ENCODE assay signal across 8 cellular contexts in the genomic region with DNA sequence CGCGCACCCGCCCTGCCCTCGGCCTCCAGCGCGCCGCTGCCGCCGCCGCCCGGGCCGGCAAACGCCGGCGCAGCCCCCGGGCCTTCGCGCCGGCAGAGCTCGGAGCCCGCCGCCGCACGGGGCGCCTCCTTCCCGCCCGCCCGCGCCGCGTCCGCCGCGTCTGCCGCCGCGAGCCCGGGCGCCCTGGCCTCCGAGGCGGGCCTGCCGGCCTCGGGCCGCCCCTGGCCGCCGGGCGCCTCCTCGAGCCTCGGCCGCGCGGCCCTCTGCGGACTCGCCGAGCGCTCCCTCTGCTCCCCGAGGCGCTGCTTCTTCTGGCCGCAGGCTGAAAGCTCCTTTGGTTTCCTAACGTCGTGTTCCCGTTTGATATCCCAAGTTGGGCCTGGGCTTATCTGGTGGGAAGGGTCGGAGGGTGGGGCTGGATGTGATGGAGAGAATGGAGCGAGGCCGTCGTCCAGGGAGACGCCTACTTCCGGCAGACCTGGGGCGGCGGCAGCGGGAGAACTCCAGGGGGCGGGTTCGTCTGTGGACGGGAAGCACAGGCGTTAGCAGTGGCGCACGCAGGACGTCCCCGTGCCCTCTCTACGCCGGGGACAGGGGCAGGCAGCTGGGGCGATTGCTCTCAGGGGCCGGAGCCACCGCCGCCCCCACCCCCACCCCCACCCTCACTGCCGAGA.
DNase-seq lines count a peak whose midpoint lies in the region; ATAC-seq and TF ChIP-seq lines count a peak whose summit lies in the region.

No MANE protein-coding gene starts in this region.

- no peaks in the 10 kb centered on the region for H3K9me3 ChIP-seq in left ventricle myocardium inferior (replicated peaks)
- no peaks in the 10 kb centered on the region for H3K9me3 ChIP-seq in prostate gland

- H3K27me3 ChIP-seq in left ventricle myocardium inferior (ENCODE audit: low read depth) (no peaks in the 10 kb centered on the region), prostate gland (replicated peaks; ENCODE audit: insufficient read depth) (no peaks in the 10 kb centered on the region)

- ATAC-seq in HG02642 (IDR thresholded peaks at IDR 0.05; ENCODE audit: poor library complexity, unreplicated experiment): peak; percentile 88

- H3K36me3 ChIP-seq in left ventricle myocardium inferior: no peaks in the 10 kb centered on the region
- H3K36me3 ChIP-seq in prostate gland: no peaks in the 10 kb centered on the region

- intact Hi-C loops in left ventricle myocardium inferior (cut with micrococcal nuclease): no loop called here
- intact Hi-C loops in prostate gland (cut with DNase I): loop anchor here (5.0 to 10.0 kb wide), 4 partner anchors 75 to 1433 kb away; partner anchors contain the start of gene MAGI2

- H3K4me1 ChIP-seq in left ventricle myocardium inferior: peaks cover 44% of the 10 kb centered on the region
- H3K4me1 ChIP-seq in prostate gland (replicated peaks): peaks cover 2% of the 10 kb centered on the region

- 0% methylated on average over 36 of the region's 86 CpGs for WGBS in prostate gland

- H3K27ac ChIP-seq in left ventricle myocardium inferior (replicated peaks) (peak overlapping the region; percentile 97), prostate gland (peak overlapping the region; percentile 95 to 96)

- TF ChIP-seq CTCF in GM12875 (IDR thresholded peaks at IDR 0.05; ENCODE audit: borderline replicate concordance, insufficient read depth, low read depth, low read length) (0 out of 2 replicates have a peak, but pooled peaks have one; percentile 1), left ventricle myocardium inferior (IDR thresholded peaks at IDR 0.05; ENCODE audit: borderline replicate concordance) (peak; percentile 28), prostate gland (IDR thresholded peaks at IDR 0.05) (peak in 2 of 4 experiments; percentile 15 to 27)

- DNase-seq in NCI-H1092 (lab: John Stamatoyannopoulos, UW) (peak; percentile 89), SW480 (ENCODE audit: low spot score) (peak; percentile 97), amniotic epithelial cell (ENCODE audit: low read depth) (peak; percentile 83), left ventricle myocardium inferior (peak; percentile 94), prostate gland (ENCODE audit: low spot score) (peak; percentile 91)
- DNase-seq in effector CD8-positive, alpha-beta T cell (lab: John Stamatoyannopoulos, UW): no peak

- H3K4me3 ChIP-seq in GM12875 (ENCODE audit: low read depth, low read length) (peak overlapping the region; percentile 65), left ventricle myocardium inferior (peak overlapping the region; percentile 70), prostate gland (peak overlapping the region; percentile 48 to 53)

- peak; percentile 38 for TF ChIP-seq POLR2A in prostate gland (IDR thresholded peaks at IDR 0.05)
